Comparison of ENCODE assay signal across 1 cellular context in the genomic region with DNA sequence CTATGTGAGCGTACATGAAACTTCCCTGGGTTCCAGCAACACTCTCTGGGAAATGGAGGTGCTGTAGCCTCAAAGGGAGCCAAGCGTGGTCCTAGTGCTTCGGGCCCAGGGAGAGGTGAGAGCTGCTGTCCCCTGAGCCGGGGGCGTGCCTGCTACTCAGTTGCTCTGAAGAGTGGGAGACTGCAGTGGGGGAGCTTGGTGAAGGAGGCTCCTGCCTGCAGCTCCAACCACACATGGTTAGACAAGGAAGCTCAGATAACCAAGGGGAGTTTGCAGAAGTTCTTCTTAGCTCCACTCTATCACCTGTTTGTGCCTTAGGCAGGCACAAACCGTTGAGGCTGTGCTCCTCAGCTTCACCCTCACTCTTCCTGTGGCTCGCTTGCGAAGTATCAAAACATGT.
TF ChIP-seq lines count a peak whose summit lies in the region.

No MANE protein-coding gene starts in this region.

TF ChIP-seq in HepG2, 621 proteins besides CTCF, POLR2A, EP300 and RAD21:
- TF ChIP-seq MBNL3 (CRISPR knock-in tag; conservative IDR thresholded peaks at IDR 0.05) (no peak), ZNF558 (CRISPR knock-in tag; IDR thresholded peaks at IDR 0.05; ENCODE audit: borderline replicate concordance) (no peak)
- TF ChIP-seq, protein P1, sequence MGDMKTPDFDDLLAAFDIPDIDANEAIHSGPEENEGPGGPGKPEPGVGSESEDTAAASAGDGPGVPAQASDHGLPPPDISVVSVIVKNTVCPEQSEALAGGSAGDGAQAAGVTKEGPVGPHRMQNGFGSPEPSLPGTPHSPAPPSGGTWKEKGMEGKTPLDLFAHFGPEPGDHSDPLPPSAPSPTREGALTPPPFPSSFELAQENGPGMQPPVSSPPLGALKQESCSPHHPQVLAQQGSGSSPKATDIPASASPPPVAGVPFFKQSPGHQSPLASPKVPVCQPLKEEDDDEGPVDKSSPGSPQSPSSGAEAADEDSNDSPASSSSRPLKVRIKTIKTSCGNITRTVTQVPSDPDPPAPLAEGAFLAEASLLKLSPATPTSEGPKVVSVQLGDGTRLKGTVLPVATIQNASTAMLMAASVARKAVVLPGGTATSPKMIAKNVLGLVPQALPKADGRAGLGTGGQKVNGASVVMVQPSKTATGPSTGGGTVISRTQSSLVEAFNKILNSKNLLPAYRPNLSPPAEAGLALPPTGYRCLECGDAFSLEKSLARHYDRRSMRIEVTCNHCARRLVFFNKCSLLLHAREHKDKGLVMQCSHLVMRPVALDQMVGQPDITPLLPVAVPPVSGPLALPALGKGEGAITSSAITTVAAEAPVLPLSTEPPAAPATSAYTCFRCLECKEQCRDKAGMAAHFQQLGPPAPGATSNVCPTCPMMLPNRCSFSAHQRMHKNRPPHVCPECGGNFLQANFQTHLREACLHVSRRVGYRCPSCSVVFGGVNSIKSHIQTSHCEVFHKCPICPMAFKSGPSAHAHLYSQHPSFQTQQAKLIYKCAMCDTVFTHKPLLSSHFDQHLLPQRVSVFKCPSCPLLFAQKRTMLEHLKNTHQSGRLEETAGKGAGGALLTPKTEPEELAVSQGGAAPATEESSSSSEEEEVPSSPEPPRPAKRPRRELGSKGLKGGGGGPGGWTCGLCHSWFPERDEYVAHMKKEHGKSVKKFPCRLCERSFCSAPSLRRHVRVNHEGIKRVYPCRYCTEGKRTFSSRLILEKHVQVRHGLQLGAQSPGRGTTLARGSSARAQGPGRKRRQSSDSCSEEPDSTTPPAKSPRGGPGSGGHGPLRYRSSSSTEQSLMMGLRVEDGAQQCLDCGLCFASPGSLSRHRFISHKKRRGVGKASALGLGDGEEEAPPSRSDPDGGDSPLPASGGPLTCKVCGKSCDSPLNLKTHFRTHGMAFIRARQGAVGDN (CRISPR knock-in tag; IDR thresholded peaks at IDR 0.05): peak; percentile 27; the same call in 1 of the 2 replicates
